ENCODE assay signal across 18 cellular contexts in genomic region chr11:15605094-15605493, GRCh38.
"Had no signal": no experiment of that assay in that cellular context is flagged by ENCODE, and none has a peak within 500 bp of the region (broad histone marks: within the 10 kb centered on the region; RNA-seq: fewer than 3 reads in every experiment).

No MANE protein-coding gene starts in this region.

- H3K4me3 Mint-ChIP-seq: activated naive CD4-positive, alpha-beta T cell treated with anti-CD3 and anti-CD28 coated beads, Interleukin-2, amount 50 U/mL, for 24 hours; dendritic cell treated with granulocyte-macrophage colony-stimulating factor and Interleukin-4, amounts not matched to agents 40 ng/mL and 50 ng/mL, for 4 days; stimulated activated naive B cell treated with anti-CD40 and anti-IgM and Interleukin-4, amounts not matched to agents 10 μg/mL and 1 μg/mL and 100 μg/mL, for 72 hours; type B pancreatic cell; WTC11 had no signal

- H3K36me3 ChIP-seq: left lung, thoracic aorta had no signal

- H3K4me2 ChIP-seq: smooth muscle cell had no signal

- H3K36me3 Mint-ChIP-seq: activated naive CD4-positive, alpha-beta T cell treated with anti-CD3 and anti-CD28 coated beads, Interleukin-2, amount 50 U/mL, for 24 hours; stimulated activated naive B cell treated with anti-CD40 and anti-IgM and Interleukin-4, amounts not matched to agents 10 μg/mL and 1 μg/mL and 100 μg/mL, for 72 hours; type B pancreatic cell had no signal

- H3K9me3 Mint-ChIP-seq: dendritic cell treated with granulocyte-macrophage colony-stimulating factor and Interleukin-4, amounts not matched to agents 40 ng/mL and 50 ng/mL, for 4 days; stimulated activated naive B cell treated with anti-CD40 and anti-IgM and Interleukin-4, amounts not matched to agents 10 μg/mL and 1 μg/mL and 100 μg/mL, for 72 hours; type B pancreatic cell had no signal

- H3K4me1 Mint-ChIP-seq: activated naive CD4-positive, alpha-beta T cell treated with anti-CD3 and anti-CD28 coated beads, Interleukin-2, amount 50 U/mL, for 24 hours; stimulated activated naive B cell treated with anti-CD40 and anti-IgM and Interleukin-4, amounts not matched to agents 10 μg/mL and 1 μg/mL and 100 μg/mL, for 72 hours had no signal

- ATAC-seq: body of pancreas; left lung; sciatic nerve; stimulated activated naive B cell treated with anti-CD40 and anti-IgM and Interleukin-4, amounts not matched to agents 10 μg/mL and 1 μg/mL and 100 μg/mL, for 72 hours; WTC11 had no signal

- H3K4me3 ChIP-seq: body of pancreas, left lung, smooth muscle cell, thoracic aorta had no signal

- H3K27me3 ChIP-seq: body of pancreas, left lung had no signal

- H3K27ac ChIP-seq: body of pancreas, left lung, thoracic aorta had no signal

- H3K27ac Mint-ChIP-seq: activated naive CD4-positive, alpha-beta T cell treated with anti-CD3 and anti-CD28 coated beads, Interleukin-2, amount 50 U/mL, for 24 hours; dendritic cell treated with granulocyte-macrophage colony-stimulating factor and Interleukin-4, amounts not matched to agents 40 ng/mL and 50 ng/mL, for 4 days; stimulated activated naive B cell treated with anti-CD40 and anti-IgM and Interleukin-4, amounts not matched to agents 10 μg/mL and 1 μg/mL and 100 μg/mL, for 72 hours; type B pancreatic cell; WTC11 had no signal

- H3K4me1 ChIP-seq: body of pancreas, left lung had no signal

- H3K27me3 Mint-ChIP-seq: activated naive CD4-positive, alpha-beta T cell treated with anti-CD3 and anti-CD28 coated beads, Interleukin-2, amount 50 U/mL, for 24 hours; stimulated activated naive B cell treated with anti-CD40 and anti-IgM and Interleukin-4, amounts not matched to agents 10 μg/mL and 1 μg/mL and 100 μg/mL, for 72 hours had no signal

- DNase-seq: activated gamma-delta T cell treated with Interleukin-2 at 50 U/mL for 16 hours; activated T-cell treated with anti-CD3 and anti-CD28 coated beads, Interleukin-2, amount 50 U/mL, for 1 hour; anterior cingulate cortex; body of pancreas; effector CD4-positive, alpha-beta T cell; left lung; mammary epithelial cell; nucleus accumbens; stimulated activated CD4-positive, alpha-beta T cell treated with anti-CD3 and anti-CD28 coated beads, Interleukin-15, amount 100 ng/mL, for 24 hours; stimulated activated naive B cell treated with anti-CD40 and anti-IgM and Interleukin-4, amounts not matched to agents 10 μg/mL and 1 μg/mL and 100 μg/mL, for 72 hours; T-helper 9 cell had no signal
